8 cellular contexts compared by ENCODE assay signal in the genomic region with DNA sequence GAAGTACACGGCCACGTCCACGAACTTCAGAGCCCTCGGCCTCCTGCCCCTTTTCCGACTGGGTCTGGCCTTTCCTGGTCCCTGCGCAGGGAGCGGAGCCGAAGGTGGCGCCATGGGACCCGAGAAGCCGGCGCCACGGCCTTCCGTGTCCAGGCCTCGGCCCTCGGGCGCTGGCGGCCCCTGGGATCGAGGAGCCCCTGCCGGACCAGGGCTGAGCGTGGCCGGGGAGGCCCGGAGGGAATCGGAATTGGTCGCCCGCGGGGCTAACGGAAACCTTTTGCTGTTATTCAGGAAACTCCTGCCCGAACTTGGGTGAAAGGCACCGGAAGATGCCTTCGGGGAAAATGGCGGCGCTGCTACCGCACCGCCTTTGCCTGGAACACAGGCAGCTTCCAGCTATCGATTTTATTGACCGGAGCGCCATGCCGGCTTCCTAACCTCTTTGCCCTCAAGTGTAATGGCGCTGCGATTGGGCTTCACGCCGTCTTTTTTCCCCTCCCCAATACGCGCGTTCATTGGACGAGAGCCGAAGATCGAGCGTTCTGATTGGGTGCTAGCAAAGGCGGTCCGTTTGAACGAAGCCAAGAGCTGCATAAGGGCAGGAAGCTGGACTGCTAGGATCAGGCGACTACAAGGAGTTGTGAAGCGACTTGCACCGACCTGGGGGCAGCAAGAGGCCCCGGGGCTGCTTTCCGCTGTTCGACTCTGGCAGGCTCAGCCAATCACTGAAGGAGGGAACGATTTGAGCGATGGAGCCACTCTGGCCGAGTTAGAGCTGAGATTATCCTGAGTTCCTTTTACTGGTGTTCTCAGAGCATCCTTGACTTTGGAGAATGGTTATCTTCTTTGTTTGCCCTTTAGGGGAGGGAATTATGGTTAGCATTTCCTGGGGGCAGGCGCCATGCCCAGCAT.
A peak's percentile ranks its signal among the peaks of the same experiment; 100 is the strongest.
DNase-seq lines count a peak whose midpoint lies in the region; ATAC-seq and TF ChIP-seq lines count a peak whose summit lies in the region.

TSS of gene ZNF689 (minus strand) at position 462 of the 912 bp plus-strand sequence. CDS start at position 114, 348 bp downstream.

- TF ChIP-seq CTCF in AG09309 (IDR thresholded peaks at IDR 0.05; ENCODE audit: control insufficient read depth, insufficient read depth, low read depth, low read length, missing control alignments): no peak

- H3K4me3 ChIP-seq in AG09309 (ENCODE audit: control insufficient read depth, low read depth, low read length): peak within 1 kb of the TSS; percentile 71

- DNase-seq in AG09309 (ENCODE audit: low read depth) (peak; percentile 85), NCI-H446 treated with DMSO at 0.1 percent for 48 hours (lab: John Stamatoyannopoulos, UW) (peak; percentile 92), cerebellar cortex (ENCODE audit: low spot score) (peak; percentile 99), islet precursor cell (peak; percentile 99)
- peak; percentile 90 to 96 (median 94) for DNase-seq in stimulated activated CD4-positive, alpha-beta T cell treated with anti-CD3 and anti-CD28 coated beads, Interleukin-12 subunit alpha, Interleukin-12 subunit beta, amount 100 ng/mL, for 48 hours (ENCODE audit: low read depth in 2 of 3, low spot score in 1 of 3)

- ATAC-seq in GM19025 (IDR thresholded peaks at IDR 0.05; ENCODE audit: low read depth, unreplicated experiment): peak; percentile 84
- ATAC-seq in HG03342 (IDR thresholded peaks at IDR 0.05; ENCODE audit: unreplicated experiment): peak; percentile 80
- ATAC-seq in activated CD4-positive, CD25-positive, alpha-beta regulatory T cell treated with anti-CD3 and anti-CD28 coated beads, Interleukin-2, amount 50 U/mL, for 24 hours: peak; percentile 91 to 94

Comparison
In these comparisons a context has a peak if more than half of its experiments do, and no peak if none do; other contexts are left out.
1. Peak in every context shown above with its lines: DNase-seq, ATAC-seq and H3K4me3 ChIP-seq.